8 cellular contexts compared by ENCODE assay signal in genomic region chr20:52150440-52151258, GRCh38. TPM values are rescaled to one million over a fixed set of nuclear protein-coding genes. Genes with fewer than 3 reads are reported as not detected.
A peak's percentile ranks its signal among the peaks of the same experiment; 100 is the strongest.
DNase-seq lines count a peak whose midpoint lies in the region; ATAC-seq, FAIRE-seq and TF ChIP-seq lines count a peak whose summit lies in the region.

No MANE protein-coding gene starts in this region.

- CTCF ChIA-PET in A549 (lab: Yijun Ruan, JAX) (interaction anchor here (0.7 to 3.7 kb wide), 10 partner anchors 10 to 1169 kb away, joined by 3 to 35 read pairs (median 3); no protein-coding TSS in a partner anchor), PC-9 (lab: Charles Lee) (interaction anchor here (0.6 to 1.0 kb wide), 2 partner anchors 22 to 41 kb away, joined by 5 to 7 read pairs; partner anchors contain the start of gene ZFP64)

- no peaks in the 10 kb centered on the region for H3K4me1 ChIP-seq in A549
- no peaks in the 10 kb centered on the region for H3K4me1 ChIP-seq in PC-9 (replicated peaks; ENCODE audit: insufficient read depth)
- H3K4me1 ChIP-seq in mucosa of descending colon (ENCODE audit: low read depth), result no peaks in the 10 kb centered on the region

- H3K4me3 ChIP-seq in A549, result no peak overlapping the region
- no peak overlapping the region for H3K4me3 ChIP-seq in PC-9
- H3K4me3 ChIP-seq in dorsolateral prefrontal cortex, result no peak overlapping the region
- H3K4me3 ChIP-seq in mucosa of descending colon, result no peak overlapping the region

- peak; percentile 61 to 72 for TF ChIP-seq RAD21 in A549 (conservative IDR thresholded peaks at IDR 0.05 in 1 of 2, IDR thresholded peaks at IDR 0.05 in 1 of 2)

- DNase-seq in A549 (ENCODE audit: low read depth in 1 of 2, low spot score in 1 of 2) (peak; percentile 56 to 65), ELR (ENCODE audit: low read depth) (peak; percentile 64), HuH-7 (ENCODE audit: low spot score) (peak; percentile 74), PC-9 (peak in 1 of 2 experiments; percentile 9), dorsolateral prefrontal cortex (peak in 2 of 10 donors; percentile 18 to 29), mucosa of descending colon (peak in 1 of 3 donors; percentile 69)
- no peak for DNase-seq in activated naive CD4-positive, alpha-beta T cell treated with anti-CD3 and anti-CD28 coated beads, Interleukin-2, amount 50 U/mL, for 16 hours

- no peaks in the 10 kb centered on the region for H3K79me2 ChIP-seq in PC-9 (ENCODE audit: low read depth)

- H2AFZ ChIP-seq in PC-9, result no peak overlapping the region

- H4K20me1 ChIP-seq in PC-9 (ENCODE audit: insufficient read depth), result no peaks in the 10 kb centered on the region

- peak; percentile 75 for TF ChIP-seq CTCF in A549 (IDR thresholded peaks at IDR 0.05)
- TF ChIP-seq CTCF in PC-9 (conservative IDR thresholded peaks at IDR 0.05), result peak; percentile 90
- TF ChIP-seq CTCF in dorsolateral prefrontal cortex (IDR thresholded peaks at IDR 0.05 in 54 of 56, conservative IDR thresholded peaks at IDR 0.05 in 2 of 56; ENCODE audit: low read depth in 1 of 56, partially characterized antibody in 56 of 56), result peak; percentile 50 to 88 (median 78)
- peak; percentile 34 for TF ChIP-seq CTCF in mucosa of descending colon (IDR thresholded peaks at IDR 0.05)

- H3K9me3 ChIP-seq in A549, result no peaks in the 10 kb centered on the region
- H3K9me3 ChIP-seq in PC-9 (ENCODE audit: insufficient read depth, low read depth), result no peaks in the 10 kb centered on the region
- H3K9me3 ChIP-seq in mucosa of descending colon, result no peaks in the 10 kb centered on the region

- POLR2A ChIA-PET in A549 (lab: Yijun Ruan, JAX) (no interaction called here), PC-9 (lab: Charles Lee; ENCODE audit: unreplicated experiment) (interaction anchor here (0.6 kb wide), 1 partner anchor 143 kb away, joined by 4 read pairs; no protein-coding TSS in a partner anchor)

- H3F3A ChIP-seq in PC-9 (ENCODE audit: insufficient read depth, low read depth), result no peaks in the 10 kb centered on the region

- peak; percentile 69 to 73; a peak in 5 of 6 replicates for ATAC-seq in A549
- peak; percentile 58 for ATAC-seq in mucosa of descending colon
- no peak for ATAC-seq in HG02973 (IDR thresholded peaks at IDR 0.05; ENCODE audit: unreplicated experiment)

- TF ChIP-seq EP300 in A549 (IDR thresholded peaks at IDR 0.05), result no peak

- H3K4me2 ChIP-seq in A549 (no peak overlapping the region), PC-9 (no peak overlapping the region)

- no TSS peak for BruUV-seq in PC-9 (replicated peaks; lab: Mats Ljungman, UMichigan)

- 48% methylated on average over 2 of the region's 2 CpGs for WGBS in A549 (ENCODE audit: missing lambda C conversion rate)

- H3K36me3 ChIP-seq in PC-9 (ENCODE audit: low read depth), result no peaks in the 10 kb centered on the region; the same call in 1 of the 2 replicates
- H3K36me3 ChIP-seq in mucosa of descending colon (ENCODE audit: low read depth), result no peaks in the 10 kb centered on the region

- no peaks in the 10 kb centered on the region for H3K9me2 ChIP-seq in PC-9 (ENCODE audit: insufficient read depth)

- no peak for TF ChIP-seq POLR2A in A549 (IDR thresholded peaks at IDR 0.05; ENCODE audit: low read length)

- FAIRE-seq in A549 (lab: Jason Lieb, UNC), result peak; percentile 13

- no peak overlapping the region for H3K27ac ChIP-seq in A549
- no peak overlapping the region for H3K27ac ChIP-seq in PC-9
- no peak overlapping the region for H3K27ac ChIP-seq in dorsolateral prefrontal cortex

- H3K27me3 ChIP-seq in PC-9 (ENCODE audit: insufficient read depth, low read depth) (no peaks in the 10 kb centered on the region), dorsolateral prefrontal cortex (no peaks in the 10 kb centered on the region)

- intact Hi-C loops in PC-9 (cut with micrococcal nuclease; ENCODE audit: unreplicated experiment) (loop anchor here (1.0 to 5.0 kb wide), 3 partner anchors 512 to 1163 kb away; no protein-coding TSS in a partner anchor), dorsolateral prefrontal cortex (cut with DNase I) (no loop called here), mucosa of descending colon (cut with DNase I, micrococcal nuclease) (no loop called here)

TF ChIP-seq in A549, 52 proteins besides CTCF, POLR2A, EP300 and RAD21:
- TF ChIP-seq SMC3 (IDR thresholded peaks at IDR 0.05) (peak; percentile 57), ATOH8 (CRISPR knock-in tag; IDR thresholded peaks at IDR 0.05; ENCODE audit: low read depth) (no peak), NR3C1 (IDR thresholded peaks at IDR 0.05) (no peak), HES2 (IDR thresholded peaks at IDR 0.05) (no peak), HOXA7 (CRISPR knock-in tag; IDR thresholded peaks at IDR 0.05) (no peak), MAFK (IDR thresholded peaks at IDR 0.05; ENCODE audit: partially characterized antibody) (peak; percentile 73), RARB (CRISPR knock-in tag; IDR thresholded peaks at IDR 0.05) (no peak), CHD4 (IDR thresholded peaks at IDR 0.05; ENCODE audit: borderline replicate concordance) (no peak), BCL3 (IDR thresholded peaks at IDR 0.05) (no peak), HOXB13 (CRISPR knock-in tag; IDR thresholded peaks at IDR 0.05; ENCODE audit: low read depth) (no peak), ZSCAN20 (CRISPR knock-in tag; IDR thresholded peaks at IDR 0.05) (no peak), REST (IDR thresholded peaks at IDR 0.05) (no peak), NFE2L2 (conservative IDR thresholded peaks at IDR 0.05; ENCODE audit: low read length) (no peak), ESRRA (IDR thresholded peaks at IDR 0.05; ENCODE audit: borderline replicate concordance, low read length) (no peak)
TF ChIP-seq in A549: peak in this region for 2.

RNA-seq across cellular contexts. Expression of gene ZFP64, which starts 40.9 kb away (rescaled TPM):
- polyA plus RNA-seq in A549 (2011; rRNA removed) (22.0 and 24.7 TPM in 2 replicates), A549 (2017; fragmentation: RNase III; extraction: RNeasy Plus Mini Kit Qiagen cat#74134 plus additional on column Dnase treatment) (13.8 to 16.1 TPM (median 14.4 TPM) in 3 replicates)
- polyA plus RNA-seq in A549 (2012; cell fraction: cytosol; rRNA removed), result 24.3 and 26.1 TPM in 2 replicates
- polyA plus RNA-seq in A549 (2012; cell fraction: nucleus; rRNA removed), result 18.0 and 21.3 TPM in 2 replicates
- polyA minus RNA-seq in A549 (2011; rRNA and poly(A)+ RNA removed), result 53.4 and 64.8 TPM in 2 replicates
- total RNA-seq in PC-9 (2021) (40.3 and 49.8 TPM in 2 replicates), dorsolateral prefrontal cortex (10 to 100 TPM; 11.5 to 26.4 (median 17.2) TPM), mucosa of descending colon (10 to 100 TPM; 15.0 to 23.5 (median 15.3) TPM)

Comparison
In these comparisons a context has a peak if more than half of its experiments do, and no peak if none do; other contexts are left out.
1. CTCF ChIP-seq: peak in every context shown above with its lines; median percentile 90 in PC-9; 78 in dorsolateral prefrontal cortex; 75 in A549; 34 in mucosa of descending colon.